ENCODE assay signal across 9 cellular contexts in genomic region chr6:106546322-106547052, GRCh38.
A peak's percentile ranks its signal among the peaks of the same experiment; 100 is the strongest.
DNase-seq lines count a peak whose midpoint lies in the region; ATAC-seq, FAIRE-seq and TF ChIP-seq lines count a peak whose summit lies in the region.
"Had no signal": no experiment of that assay in that cellular context is flagged by ENCODE, and none has a peak within 500 bp of the region (broad histone marks: within the 10 kb centered on the region; RNA-seq: fewer than 3 reads in every experiment).

No MANE protein-coding gene starts in this region.

- TF ChIP-seq POLR2A in GM12892 (IDR thresholded peaks at IDR 0.05; ENCODE audit: low read depth, low read length): no peak

- H3K27me3 Mint-ChIP-seq in activated T-helper 17 cell treated with anti-CD3 and anti-CD28 coated beads, Interleukin-2, amount 50 U/mL, for 72 hours: no peaks in the 10 kb centered on the region

- FAIRE-seq in GM12892 (lab: Jason Lieb, UNC): no peak

- H3K4me1 Mint-ChIP-seq in activated T-helper 17 cell treated with anti-CD3 and anti-CD28 coated beads, Interleukin-2, amount 50 U/mL, for 72 hours: peaks cover 31% of the 10 kb centered on the region

- peak overlapping the region; percentile 56 for H3K4me3 Mint-ChIP-seq in activated T-helper 17 cell treated with anti-CD3 and anti-CD28 coated beads, Interleukin-2, amount 50 U/mL, for 72 hours
- H3K4me3 Mint-ChIP-seq: WTC11 had no signal

- no peaks in the 10 kb centered on the region for H3K27me3 ChIP-seq in AG04450 (ENCODE audit: control insufficient read depth, insufficient read depth, low read length)

- intact Hi-C loops in left colon (cut with DNase I, micrococcal nuclease): no loop called here

- POLR2A ChIA-PET in AG04450 (lab: Yijun Ruan, JAX): no interaction called here

- ATAC-seq in HG02610 (IDR thresholded peaks at IDR 0.05; ENCODE audit: unreplicated experiment) (peak; percentile 51), left colon (peak; percentile 31), HG02763 (IDR thresholded peaks at IDR 0.05; ENCODE audit: unreplicated experiment) (no peak), GM18517 (IDR thresholded peaks at IDR 0.05; ENCODE audit: unreplicated experiment) (no peak)
- peak; percentile 94 for ATAC-seq in activated T-helper 17 cell treated with anti-CD3 and anti-CD28 coated beads, Interleukin-2, amount 50 U/mL, for 72 hours (replicated peaks)
- ATAC-seq: WTC11 had no signal

- H3K27ac ChIP-seq in AG04450 (ENCODE audit: low read depth, low read length): peak overlapping the region; percentile 69

- no peak overlapping the region for H3K4me3 ChIP-seq in AG04450 (ENCODE audit: low read depth, low read length)

- peaks cover 93% of the 10 kb centered on the region for H3K36me3 Mint-ChIP-seq in activated T-helper 17 cell treated with anti-CD3 and anti-CD28 coated beads, Interleukin-2, amount 50 U/mL, for 72 hours (ENCODE audit: low read depth)

- CTCF ChIA-PET in AG04450 (lab: Charles Lee): interaction anchor here (1.4 kb wide), 1 partner anchor 20 kb away, joined by 6 read pairs; no protein-coding TSS in a partner anchor

- H3K9me3 Mint-ChIP-seq in activated T-helper 17 cell treated with anti-CD3 and anti-CD28 coated beads, Interleukin-2, amount 50 U/mL, for 72 hours: no peaks in the 10 kb centered on the region

- H3K9me3 ChIP-seq in AG04450 (ENCODE audit: control insufficient read depth, insufficient read depth, low read length): no peaks in the 10 kb centered on the region

- peak overlapping the region; percentile 90 for H3K27ac Mint-ChIP-seq in activated T-helper 17 cell treated with anti-CD3 and anti-CD28 coated beads, Interleukin-2, amount 50 U/mL, for 72 hours

- peak; percentile 37 for DNase-seq in AG04450 (ENCODE audit: low read depth, low spot score)
- DNase-seq in left colon: no peak
- no peak for DNase-seq in GM12892 (ENCODE audit: insufficient read length)
- no peak for DNase-seq in activated gamma-delta T cell treated with Interleukin-2 at 50 U/mL for 16 hours

- TF ChIP-seq CTCF in AG04450 (IDR thresholded peaks at IDR 0.05; ENCODE audit: low read depth, low read length): no peak

Comparison
In these comparisons a context has a peak if more than half of its experiments do, and no peak if none do; other contexts are left out.
1. ATAC-seq: peak in HG02610 (single experiment), activated T-helper 17 cell treated with anti-CD3 and anti-CD28 coated beads, Interleukin-2, amount 50 U/mL, for 72 hours (single experiment) and left colon (single experiment); none in HG02763 (single experiment) and GM18517 (single experiment).